ENCODE assay signal across 1 cellular context in genomic region chr4:137124278-137124932, GRCh38.
TF ChIP-seq lines count a peak whose summit lies in the region.

No MANE protein-coding gene starts in this region.

TF ChIP-seq in GM23338, 12 proteins besides CTCF, POLR2A, EP300 and RAD21 (continued from another document):
- TF ChIP-seq ZNF462 (CRISPR knock-in tag; IDR thresholded peaks at IDR 0.05) (no peak), EZH2phosphoT487 (IDR thresholded peaks at IDR 0.05; ENCODE audit: unreplicated experiment) (no peak), JUNB (IDR thresholded peaks at IDR 0.05; ENCODE audit: unreplicated experiment) (no peak), CREB1 (CRISPR knock-in tag; IDR thresholded peaks at IDR 0.05; ENCODE audit: low read depth) (no peak), ZNF114 (CRISPR knock-in tag; IDR thresholded peaks at IDR 0.05) (no peak), POLR2AphosphoS5 (IDR thresholded peaks at IDR 0.05; ENCODE audit: low read depth) (no peak), ZNF331 (CRISPR knock-in tag; IDR thresholded peaks at IDR 0.05; ENCODE audit: low read depth) (no peak), STAT1 (IDR thresholded peaks at IDR 0.05; ENCODE audit: unreplicated experiment) (no peak)
